ENCODE assay signal across 18 cellular contexts in the genomic region with DNA sequence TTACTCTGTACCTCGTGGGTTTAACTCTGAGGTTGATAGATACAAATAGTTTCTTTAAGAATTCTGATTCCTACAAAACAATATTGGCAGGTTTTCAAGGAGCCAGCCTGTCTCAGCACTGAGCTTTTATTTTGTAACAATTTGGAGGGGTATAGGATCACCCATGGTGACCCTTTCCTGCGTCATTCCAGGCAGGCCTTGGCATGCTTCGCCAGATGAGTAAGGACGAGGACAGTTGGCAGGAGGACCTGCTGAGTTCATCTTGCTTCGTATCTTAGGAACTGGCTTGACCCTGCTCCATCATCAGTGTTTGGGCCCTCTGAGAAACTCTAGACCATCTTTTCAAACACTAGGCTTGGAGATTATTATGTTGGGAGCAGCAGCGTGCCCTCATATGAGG. TPM values are rescaled to one million over a fixed set of nuclear protein-coding genes. Genes with fewer than 3 reads are reported as not detected.
DNase-seq lines count a peak whose midpoint lies in the region; ATAC-seq and TF ChIP-seq lines count a peak whose summit lies in the region.
"Had no signal": no experiment of that assay in that cellular context is flagged by ENCODE, and none has a peak within 500 bp of the region (broad histone marks: within the 10 kb centered on the region; RNA-seq: fewer than 3 reads in every experiment).

No MANE protein-coding gene starts in this region.

- H2AFZ ChIP-seq in IMR-90 (replicated peaks; ENCODE audit: low read length, poor library complexity), result peak overlapping the region; percentile 6
- no peak overlapping the region for H2AFZ ChIP-seq in hepatocyte
- no peak overlapping the region for H2AFZ ChIP-seq in smooth muscle cell (ENCODE audit: low read depth)

- H2BK15ac ChIP-seq in IMR-90 (ENCODE audit: low read depth, low read length), result peak overlapping the region; percentile 80; the same call in 1 of the 3 replicates

- no peak overlapping the region for H4K8ac ChIP-seq in IMR-90 (ENCODE audit: low read depth in 2 of 2, low read length in 2 of 2)

- H3K4me3 ChIP-seq in IMR-90 (ENCODE audit: insufficient read depth, low read depth, low read length), result no peak overlapping the region
- no peak overlapping the region for H3K4me3 ChIP-seq in hepatocyte
- H3K4me3 ChIP-seq in smooth muscle cell, result no peak overlapping the region
- no peak overlapping the region for H3K4me3 ChIP-seq in uterus
- H3K4me3 ChIP-seq: Peyer's patch had no signal

- dilution Hi-C loops in IMR-90 (cut with HindIII; ENCODE audit: low sequenced_read_pairs, unreplicated experiment), result no loop called here

- peak overlapping the region; percentile 75 for H3K27ac Mint-ChIP-seq in chondrocyte (ENCODE audit: unreplicated experiment)
- H3K27ac Mint-ChIP-seq in activated CD4-positive, alpha-beta memory T cell treated with anti-CD3 and anti-CD28 coated beads for 36 hours, result no peak overlapping the region
- H3K27ac Mint-ChIP-seq: activated CD4-positive, alpha-beta memory T cell treated with anti-CD3 and anti-CD28 coated beads, Interleukin-2, amount 10 ng/mL, durations not matched to agents 7 days and 5 days had no signal

- H3K56ac ChIP-seq in IMR-90 (ENCODE audit: extremely low read depth, insufficient read depth, low read length), result no peak overlapping the region

- peaks cover 96% of the 10 kb centered on the region for H3K79me2 ChIP-seq in hepatocyte
- peaks cover 89% of the 10 kb centered on the region for H3K79me2 ChIP-seq in smooth muscle cell (ENCODE audit: low read depth)

- H3K23ac ChIP-seq in IMR-90 (ENCODE audit: low read depth, low read length), result no peak overlapping the region

- no peak overlapping the region for H4K5ac ChIP-seq in IMR-90 (ENCODE audit: low read depth, low read length)

- H3K4me1 ChIP-seq in IMR-90 (ENCODE audit: control insufficient read depth, insufficient read depth, low read length) (peaks cover 28% of the 10 kb centered on the region), hepatocyte (ENCODE audit: insufficient read depth) (peaks cover 41% of the 10 kb centered on the region), smooth muscle cell (ENCODE audit: low read depth) (peaks cover 45% of the 10 kb centered on the region), uterus (peaks cover 0 to 4% of the 10 kb centered on the region in 2 donors)

- BruUV-seq in IMR-90 (replicated peaks; lab: Mats Ljungman, UMichigan), result no TSS peak

- H3K36me3 ChIP-seq in IMR-90 (ENCODE audit: control insufficient read depth, insufficient read depth, low read length) (no peaks in the 10 kb centered on the region), hepatocyte (replicated peaks; ENCODE audit: insufficient read depth, low read depth) (no peaks in the 10 kb centered on the region), smooth muscle cell (ENCODE audit: low read depth) (no peaks in the 10 kb centered on the region), uterus (no peaks in the 10 kb centered on the region)
- H3K36me3 ChIP-seq: Peyer's patch had no signal

- ATAC-seq in IMR-90 (ENCODE audit: low read depth), result no peak
- no peak for ATAC-seq in stimulated activated naive CD8-positive, alpha-beta T cell treated with anti-CD3 and anti-CD28 coated beads, Interleukin-15, Interleukin-2, amounts not matched to agents 100 U/mL and 50 U/mL, for 24 hours

- H3K9me1 ChIP-seq in IMR-90 (ENCODE audit: insufficient read depth, low read length), result peaks cover 15% of the 10 kb centered on the region

- no peak overlapping the region for H2AK9ac ChIP-seq in IMR-90 (replicated peaks; ENCODE audit: low read depth, low read length, poor library complexity)

- H3K27ac ChIP-seq in IMR-90 (ENCODE audit: insufficient read depth, low read length) (no peak overlapping the region), hepatocyte (peak overlapping the region; percentile 27), smooth muscle cell (ENCODE audit: low read depth) (peak overlapping the region; percentile 81), uterus (peak overlapping the region in 1 of 2 donors; percentile 25)

- no peaks in the 10 kb centered on the region for H3K9me2 ChIP-seq in hepatocyte (replicated peaks; ENCODE audit: insufficient read depth)

- H2BK120ac ChIP-seq in IMR-90 (ENCODE audit: low read depth, low read length), result 0 out of 2 replicates have a peak overlapping the region, but pooled peaks have one; percentile 9

- in situ Hi-C loops in IMR-90 (cut with MboI; ENCODE audit: low sequenced_read_pairs), result loop anchor here (25.0 kb wide), 2 partner anchors 406 to 856 kb away; a partner anchor contains a TSS

- peaks cover 3% of the 10 kb centered on the region for H3K9me3 Mint-ChIP-seq in chondrocyte (ENCODE audit: low read depth)
- H3K9me3 Mint-ChIP-seq in activated CD4-positive, alpha-beta memory T cell treated with anti-CD3 and anti-CD28 coated beads for 36 hours, result peaks cover 6% of the 10 kb centered on the region

- H3K27me3 ChIP-seq in IMR-90 (ENCODE audit: control insufficient read depth, insufficient read depth, low read length) (no peaks in the 10 kb centered on the region), hepatocyte (no peaks in the 10 kb centered on the region), smooth muscle cell (ENCODE audit: low read depth) (no peaks in the 10 kb centered on the region), uterus (no peaks in the 10 kb centered on the region)
- H3K27me3 ChIP-seq: Peyer's patch had no signal

- H3F3A ChIP-seq in smooth muscle cell (ENCODE audit: low read depth), result peaks cover 29% of the 10 kb centered on the region

- no peak overlapping the region for H3K4me3 Mint-ChIP-seq in chondrocyte (ENCODE audit: unreplicated experiment)
- H3K4me3 Mint-ChIP-seq in activated CD4-positive, alpha-beta memory T cell treated with anti-CD3 and anti-CD28 coated beads for 36 hours, result no peak overlapping the region
- H3K4me3 Mint-ChIP-seq: activated CD4-positive, alpha-beta memory T cell treated with anti-CD3 and anti-CD28 coated beads, Interleukin-2, amount 10 ng/mL, durations not matched to agents 7 days and 5 days; central memory CD8-positive, alpha-beta T cell had no signal

- no peak overlapping the region for H2BK20ac ChIP-seq in IMR-90 (ENCODE audit: low read depth, low read length)

- peaks cover 83% of the 10 kb centered on the region for H3K4me1 Mint-ChIP-seq in chondrocyte (ENCODE audit: low read depth)
- no peaks in the 10 kb centered on the region for H3K4me1 Mint-ChIP-seq in activated CD4-positive, alpha-beta memory T cell treated with anti-CD3 and anti-CD28 coated beads for 36 hours (ENCODE audit: low read depth)
- H3K4me1 Mint-ChIP-seq: activated CD4-positive, alpha-beta memory T cell treated with anti-CD3 and anti-CD28 coated beads, Interleukin-2, amount 10 ng/mL, durations not matched to agents 7 days and 5 days; central memory CD8-positive, alpha-beta T cell had no signal

- DNase-seq in IMR-90 (peak; percentile 82), chondrocyte (ENCODE audit: low spot score) (no peak), hepatocyte (ENCODE audit: low spot score) (no peak), smooth muscle cell (lab: John Stamatoyannopoulos, UW; ENCODE audit: unreplicated experiment) (no peak), uterus (no peak), occipital lobe (lab: John Stamatoyannopoulos, UW) (no peak)
- DNase-seq in stimulated activated naive CD8-positive, alpha-beta T cell treated with anti-CD3 and anti-CD28 coated beads, Interleukin-15, Interleukin-2, amounts not matched to agents 100 U/mL and 50 U/mL, for 24 hours, result no peak
- DNase-seq in activated CD4-positive, alpha-beta memory T cell treated with anti-CD3 and anti-CD28 coated beads for 36 hours, result no peak
- DNase-seq: activated CD4-positive, alpha-beta memory T cell treated with anti-CD3 and anti-CD28 coated beads, Interleukin-2, amount 10 ng/mL, durations not matched to agents 7 days and 5 days; activated effector memory CD4-positive, alpha-beta T cell treated with Interleukin-2 at 50 U/mL for 16 hours; DND-41; erythroblast; islet precursor cell; MM.1S; NCI-H226; Peyer's patch; T-helper 2 cell had no signal

- intact Hi-C loops in IMR-90 (cut with micrococcal nuclease) (no loop called here), uterus (cut with DNase I; ENCODE audit: low total_unique reads) (no loop called here)
- intact Hi-C loops in activated CD4-positive, alpha-beta memory T cell treated with anti-CD3 and anti-CD28 coated beads for 36 hours (cut with micrococcal nuclease), result no loop called here

- H3K14ac ChIP-seq in IMR-90 (replicated peaks; ENCODE audit: low read depth, low read length), result 0 out of 2 replicates have a peak overlapping the region, but pooled peaks have one; percentile 17

- CTCF ChIA-PET in IMR-90 (lab: Yijun Ruan, JAX), result no interaction called here
- CTCF ChIA-PET in activated CD4-positive, alpha-beta memory T cell treated with anti-CD3 and anti-CD28 coated beads for 36 hours (lab: Charles Lee), result no interaction called here

- H3K36me3 Mint-ChIP-seq in chondrocyte (ENCODE audit: low read depth), result no peaks in the 10 kb centered on the region
- no peaks in the 10 kb centered on the region for H3K36me3 Mint-ChIP-seq in activated CD4-positive, alpha-beta memory T cell treated with anti-CD3 and anti-CD28 coated beads for 36 hours

- TF ChIP-seq RAD21 in IMR-90 (IDR thresholded peaks at IDR 0.05; ENCODE audit: low read length), result no peak

- no peak overlapping the region for H2BK5ac ChIP-seq in IMR-90 (ENCODE audit: low read depth, low read length, poor library complexity, severe bottlenecking)

- no peak for TF ChIP-seq CTCF in IMR-90 (conservative IDR thresholded peaks at IDR 0.05; ENCODE audit: low read depth, low read length)
- TF ChIP-seq CTCF in chondrocyte (IDR thresholded peaks at IDR 0.05), result no peak
- TF ChIP-seq CTCF in hepatocyte (IDR thresholded peaks at IDR 0.05; ENCODE audit: poor library complexity), result no peak
- TF ChIP-seq CTCF in smooth muscle cell (IDR thresholded peaks at IDR 0.05; ENCODE audit: borderline replicate concordance, insufficient read depth, poor library complexity, severe bottlenecking), result no peak
- no peak for TF ChIP-seq CTCF in uterus (IDR thresholded peaks at IDR 0.05)

- H3K9ac ChIP-seq in IMR-90 (ENCODE audit: low read depth, low read length) (no peak overlapping the region), smooth muscle cell (ENCODE audit: low read depth) (no peak overlapping the region)

- H2AK5ac ChIP-seq in IMR-90 (ENCODE audit: low read depth, low read length), result peak overlapping the region; percentile 41

- peaks cover 41 to 65% of the 10 kb centered on the region in 2 experiments for H3K79me1 ChIP-seq in IMR-90 (ENCODE audit: low read depth in 1 of 2, low read length in 2 of 2)

- no peaks in the 10 kb centered on the region for H3K27me3 Mint-ChIP-seq in chondrocyte (ENCODE audit: low read depth)
- no peaks in the 10 kb centered on the region for H3K27me3 Mint-ChIP-seq in activated CD4-positive, alpha-beta memory T cell treated with anti-CD3 and anti-CD28 coated beads for 36 hours
- H3K27me3 Mint-ChIP-seq: activated CD4-positive, alpha-beta memory T cell treated with anti-CD3 and anti-CD28 coated beads, Interleukin-2, amount 10 ng/mL, durations not matched to agents 7 days and 5 days; central memory CD8-positive, alpha-beta T cell had no signal

- peaks cover 5% of the 10 kb centered on the region for H4K20me1 ChIP-seq in IMR-90 (ENCODE audit: insufficient read depth, low read length)
- peaks cover 43% of the 10 kb centered on the region for H4K20me1 ChIP-seq in hepatocyte (ENCODE audit: insufficient read depth, poor library complexity, severe bottlenecking)
- peaks cover 95% of the 10 kb centered on the region for H4K20me1 ChIP-seq in smooth muscle cell (ENCODE audit: low read depth)

- no peak for TF ChIP-seq POLR2A in IMR-90 (IDR thresholded peaks at IDR 0.05; ENCODE audit: low read depth, low read length)
- TF ChIP-seq POLR2A in uterus (IDR thresholded peaks at IDR 0.05), result no peak

- H3K4ac ChIP-seq in IMR-90 (ENCODE audit: low read depth, low read length), result peak overlapping the region; percentile 3; the same call in 1 of the 2 replicates

- POLR2A ChIA-PET in IMR-90 (lab: Charles Lee; ENCODE audit: unreplicated experiment), result no interaction called here
- POLR2A ChIA-PET in activated CD4-positive, alpha-beta memory T cell treated with anti-CD3 and anti-CD28 coated beads for 36 hours (lab: Charles Lee), result no interaction called here

- H3K9me3 ChIP-seq in IMR-90 (ENCODE audit: control insufficient read depth, insufficient read depth, low read length) (no peaks in the 10 kb centered on the region), hepatocyte (ENCODE audit: low read depth) (no peaks in the 10 kb centered on the region), smooth muscle cell (replicated peaks; ENCODE audit: low read depth) (no peaks in the 10 kb centered on the region), uterus (no peaks in the 10 kb centered on the region)
- H3K9me3 ChIP-seq: Peyer's patch had no signal

- no peak overlapping the region for H3K18ac ChIP-seq in IMR-90 (ENCODE audit: low read depth, low read length)

- no peak overlapping the region for H4K91ac ChIP-seq in IMR-90 (ENCODE audit: insufficient read depth, low read depth, low read length)

- 36% methylated on average over 3 of the region's 6 CpGs; no CpG with 5 or more reads in 1 of the 2 experiments for WGBS in IMR-90 (ENCODE audit: extremely low coverage in 2 of 2, insufficient read length in 1 of 2), 2 experiments
- WGBS in hepatocyte (ENCODE audit: low lambda C conversion rate, missing lambda C conversion rate), result 89% methylated on average over 6 of the region's 6 CpGs
- WGBS in smooth muscle cell (ENCODE audit: low lambda C conversion rate), result 92% methylated on average over 6 of the region's 6 CpGs

- H3K4me2 ChIP-seq in IMR-90 (ENCODE audit: low read depth, low read length) (no peak overlapping the region), hepatocyte (no peak overlapping the region), smooth muscle cell (no peak overlapping the region)

RNA-seq across cellular contexts. Expression of a gene that starts 17.9 kb away (rescaled TPM):
- total RNA-seq in IMR-90 (2012; rRNA removed) (16.1 and 18.8 TPM in 2 replicates), chondrocyte (25.8 to 53.6 TPM (median 33.3 TPM) in 3 replicates), hepatocyte (13.8 and 27.5 TPM in 2 replicates), smooth muscle cell (29.9 and 32.2 TPM in 2 replicates), uterus (100 to 1,000 TPM in 1 of 4 donors, 10 to 100 TPM in 3; 18.2 to 136 (median 60.1) TPM), occipital lobe (163 TPM)
- polyA plus RNA-seq in IMR-90 (2012; rRNA removed) (6.1 and 7.8 TPM in 2 replicates), hepatocyte (7.8 and 8.6 TPM in 2 replicates), smooth muscle cell (9.1 and 9.3 TPM in 2 replicates)
- 2.6 TPM in 2 replicates for polyA plus RNA-seq in IMR-90 (2012; cell fraction: cytosol; rRNA removed)
- 5.7 and 10.1 TPM in 2 replicates for polyA plus RNA-seq in IMR-90 (2012; cell fraction: nucleus; rRNA removed; ENCODE audit: low replicate concordance)
- under 1 TPM; 0.61 to 0.64 TPM for total RNA-seq in activated CD4-positive, alpha-beta memory T cell treated with anti-CD3 and anti-CD28 coated beads for 36 hours
